ENCODE assay signal across 20 cellular contexts in the genomic region with DNA sequence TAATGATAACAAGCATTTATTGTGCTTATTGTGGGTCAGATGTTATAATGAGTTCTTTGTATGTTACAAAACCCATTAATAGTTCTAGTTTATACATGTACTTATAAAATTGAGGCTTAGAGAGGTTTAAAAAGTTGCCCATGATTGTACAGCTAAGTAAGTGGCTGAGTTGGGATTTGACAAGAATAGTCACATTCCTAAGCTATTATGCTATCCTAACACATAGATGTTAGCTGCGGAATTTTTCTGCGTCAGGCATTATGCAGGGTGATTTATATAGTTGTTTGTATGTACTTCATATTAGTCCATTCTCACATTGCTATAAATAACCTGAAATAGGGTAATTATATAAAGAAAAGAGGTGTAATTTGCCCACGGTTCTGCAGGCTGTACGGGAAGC.
"Had no signal": no experiment of that assay in that cellular context is flagged by ENCODE, and none has a peak within 500 bp of the region (broad histone marks: within the 10 kb centered on the region; RNA-seq: fewer than 3 reads in every experiment).

No MANE protein-coding gene starts in this region.

- H3K9me3 ChIP-seq: adrenal gland, body of pancreas, right atrium auricular region, suprapubic skin, upper lobe of left lung had no signal

- H3K27ac ChIP-seq: adrenal gland, body of pancreas, right atrium auricular region, skin epidermis, suprapubic skin, upper lobe of left lung had no signal

- H3K4me1 ChIP-seq: adrenal gland, body of pancreas, right atrium auricular region, suprapubic skin, upper lobe of left lung had no signal

- H3K4me3 ChIP-seq: adrenal gland, body of pancreas, right atrium auricular region, skin epidermis, suprapubic skin, upper lobe of left lung had no signal

- H3K27me3 ChIP-seq: adrenal gland, body of pancreas, right atrium auricular region, suprapubic skin, upper lobe of left lung had no signal

- DNase-seq: activated CD4-positive, alpha-beta T cell treated with anti-CD3 and anti-CD28 coated beads for 48 hours; activated CD8-positive, alpha-beta T cell treated with anti-CD3 and anti-CD28 coated beads for 36 hours; activated effector memory CD4-positive, alpha-beta T cell treated with Interleukin-2 at 50 U/mL for 16 hours; activated naive CD4-positive, alpha-beta T cell treated with anti-CD3 and anti-CD28 coated beads, Interleukin-2, amount 50 U/mL, for 16 hours; activated T-cell treated with anti-CD3 and anti-CD28 coated beads, Interleukin-2, amount 50 U/mL, for 4 hours; adrenal gland; body of pancreas; effector memory CD4-positive, alpha-beta T cell; glutamatergic neuron; hypothalamus; kidney glomerular epithelial cell; left ventricle myocardium superior; nephron progenitor cell; occipital lobe; T-helper 17 cell; upper lobe of left lung had no signal

- ATAC-seq: activated CD8-positive, alpha-beta T cell treated with anti-CD3 and anti-CD28 coated beads for 36 hours; activated T-cell treated with anti-CD3 and anti-CD28 coated beads, Interleukin-2, amount 50 U/mL, for 4 hours; body of pancreas; left ventricle myocardium superior; T-helper 17 cell; WTC11 had no signal
